In genomic region chr1:58781541-58782307, GRCh38 we compare ENCODE assay signal across 8 cellular contexts. TPM values are rescaled to one million over a fixed set of nuclear protein-coding genes. Genes with fewer than 3 reads are reported as not detected.
DNase-seq lines count a peak whose midpoint lies in the region; ATAC-seq and TF ChIP-seq lines count a peak whose summit lies in the region.

No MANE protein-coding gene starts in this region.

- no peaks in the 10 kb centered on the region for H3K27me3 Mint-ChIP-seq in activated T-helper 17 cell treated with anti-CD3 and anti-CD28 coated beads, Interleukin-2, amount 50 U/mL, for 72 hours
- peaks cover 0 to 6% (median 2%) of the 10 kb centered on the region in 5 donors for H3K27me3 Mint-ChIP-seq in naive thymus-derived CD8-positive, alpha-beta T cell

- ATAC-seq in activated T-helper 17 cell treated with anti-CD3 and anti-CD28 coated beads, Interleukin-2, amount 50 U/mL, for 72 hours (replicated peaks) = no peak
- ATAC-seq in naive thymus-derived CD8-positive, alpha-beta T cell = no peak
- ATAC-seq in GM19455 (IDR thresholded peaks at IDR 0.05; ENCODE audit: unreplicated experiment) = no peak

- H3K36me3 ChIP-seq in HAP-1 (replicated peaks) = no peaks in the 10 kb centered on the region

- H3K36me3 Mint-ChIP-seq in activated T-helper 17 cell treated with anti-CD3 and anti-CD28 coated beads, Interleukin-2, amount 50 U/mL, for 72 hours (ENCODE audit: low read depth) = peaks cover 30% of the 10 kb centered on the region
- peaks cover 0 to 6% (median 0%) of the 10 kb centered on the region in 3 donors for H3K36me3 Mint-ChIP-seq in naive thymus-derived CD8-positive, alpha-beta T cell

- no peaks in the 10 kb centered on the region for H3K4me1 ChIP-seq in HAP-1

- POLR2A ChIA-PET in naive thymus-derived CD8-positive, alpha-beta T cell (lab: Charles Lee) = interaction anchor here (0.6 to 3.5 kb wide), 5 partner anchors 8 to 515 kb away, joined by 3 to 31 read pairs (median 6); partner anchors contain the start of gene FGGY

- peaks cover 12% of the 10 kb centered on the region for H3K4me1 Mint-ChIP-seq in activated T-helper 17 cell treated with anti-CD3 and anti-CD28 coated beads, Interleukin-2, amount 50 U/mL, for 72 hours
- H3K4me1 Mint-ChIP-seq in naive thymus-derived CD8-positive, alpha-beta T cell = peaks cover 22 to 37% (median 30%) of the 10 kb centered on the region in 4 donors

- H3K9me3 Mint-ChIP-seq in activated T-helper 17 cell treated with anti-CD3 and anti-CD28 coated beads, Interleukin-2, amount 50 U/mL, for 72 hours = no peaks in the 10 kb centered on the region
- peaks cover 0 to 5% (median 0%) of the 10 kb centered on the region in 9 donors for H3K9me3 Mint-ChIP-seq in naive thymus-derived CD8-positive, alpha-beta T cell

- DNase-seq in AG10803 (ENCODE audit: low read depth) (peak; percentile 69), HAP-1 (ENCODE audit: low spot score in 2 of 2) (peak; percentile 36 to 67), OCI-M1 (lab: John Stamatoyannopoulos, UW) (peak; percentile 69), fibroblast of the aortic adventitia (ENCODE audit: low read depth) (peak; percentile 77), superior temporal gyrus (ENCODE audit: extremely low spot score) (peak; percentile 73)
- DNase-seq in naive thymus-derived CD8-positive, alpha-beta T cell = peak; percentile 36 to 75 (median 66)

- peak overlapping the region; percentile 95 for H3K4me3 Mint-ChIP-seq in activated T-helper 17 cell treated with anti-CD3 and anti-CD28 coated beads, Interleukin-2, amount 50 U/mL, for 72 hours
- peak overlapping the region; percentile 79 to 100 (median 92) for H3K4me3 Mint-ChIP-seq in naive thymus-derived CD8-positive, alpha-beta T cell

- no peaks in the 10 kb centered on the region for H3K27me3 ChIP-seq in HAP-1 (ENCODE audit: low read depth)

- peak overlapping the region; percentile 98 for H3K27ac Mint-ChIP-seq in activated T-helper 17 cell treated with anti-CD3 and anti-CD28 coated beads, Interleukin-2, amount 50 U/mL, for 72 hours
- peak overlapping the region; percentile 42 to 100 (median 80) for H3K27ac Mint-ChIP-seq in naive thymus-derived CD8-positive, alpha-beta T cell

- no peaks in the 10 kb centered on the region for H3K9me3 ChIP-seq in HAP-1

- in situ Hi-C loops in HAP-1 (cut with MboI; ENCODE audit: low sequenced_read_pairs) = no loop called here

- TF ChIP-seq CTCF in AG10803 (conservative IDR thresholded peaks at IDR 0.05; ENCODE audit: low read length) (peak; percentile 52), fibroblast of the aortic adventitia (IDR thresholded peaks at IDR 0.05; ENCODE audit: insufficient read depth, low read length) (peak; percentile 53)

- H3K4me3 ChIP-seq in AG10803 (ENCODE audit: low read length) (peak overlapping the region; percentile 99), HAP-1 (peak overlapping the region; percentile 82), fibroblast of the aortic adventitia (ENCODE audit: low read depth, low read length) (peak overlapping the region; percentile 93)

RNA-seq across cellular contexts. Expression of gene JUN, which starts 2.1 kb away (rescaled TPM):
- 10 to 100 TPM; 53.4 to 62.2 TPM for total RNA-seq in activated T-helper 17 cell treated with anti-CD3 and anti-CD28 coated beads, Interleukin-2, amount 50 U/mL, for 72 hours
- 30.7 and 55.0 TPM in 2 replicates for total RNA-seq in fibroblast of the aortic adventitia (ENCODE audit: low replicate concordance)
- 10 to 100 TPM; 38.2 to 40.0 TPM for total RNA-seq in naive thymus-derived CD8-positive, alpha-beta T cell
- polyA plus RNA-seq in naive thymus-derived CD8-positive, alpha-beta T cell = 10 to 100 TPM; 30.7 to 59.4 (median 32.0) TPM
